ENCODE assay signal across 21 cellular contexts in genomic region chr12:108169671-108170070, GRCh38. TPM values are rescaled to one million over a fixed set of nuclear protein-coding genes. Genes with fewer than 3 reads are reported as not detected.
A peak's percentile ranks its signal among the peaks of the same experiment; 100 is the strongest.
DNase-seq lines count a peak whose midpoint lies in the region; ATAC-seq and TF ChIP-seq lines count a peak whose summit lies in the region.
"Had no signal": no experiment of that assay in that cellular context is flagged by ENCODE, and none has a peak within 500 bp of the region (broad histone marks: within the 10 kb centered on the region; RNA-seq: fewer than 3 reads in every experiment).

No MANE protein-coding gene starts in this region.

- TF ChIP-seq EP300 in esophagus muscularis mucosa (IDR thresholded peaks at IDR 0.05), result no peak

- H3K36me3 ChIP-seq in HEK293 (ENCODE audit: control insufficient read depth in 2 of 2, insufficient read depth in 1 of 2, low read length in 2 of 2), result no peaks in the 10 kb centered on the region
- H3K36me3 ChIP-seq in esophagus muscularis mucosa, result peaks cover 0 to 9% (median 0%) of the 10 kb centered on the region in 4 donors
- no peaks in the 10 kb centered on the region for H3K36me3 ChIP-seq in thyroid gland

- intact Hi-C loops in esophagus muscularis mucosa (cut with DNase I) (no loop called here), thyroid gland (cut with DNase I) (no loop called here)

- H3K9me3 ChIP-seq in HEK293 (ENCODE audit: control insufficient read depth, insufficient read depth, low read depth, low read length) (no peaks in the 10 kb centered on the region), esophagus muscularis mucosa (no peaks in the 10 kb centered on the region), thyroid gland (no peaks in the 10 kb centered on the region)
- H3K9me3 ChIP-seq: A549 had no signal

- DNase-seq in esophagus muscularis mucosa (ENCODE audit: extremely low spot score), result no peak
- DNase-seq in medulla oblongata (ENCODE audit: extremely low spot score), result peak; percentile 35
- DNase-seq in thyroid gland, result peak; percentile 81 to 83
- no peak for DNase-seq in AML-193 (lab: John Stamatoyannopoulos, UW)
- DNase-seq in coronary artery (ENCODE audit: low spot score), result no peak
- DNase-seq in NCI-H2227 (lab: John Stamatoyannopoulos, UW; ENCODE audit: unreplicated experiment), result no peak
- DNase-seq: 8988T; ACHN; Calu3; CD4-positive, alpha-beta memory T cell; COR-L47; DMS153; DND-41; GDM1; GOT3; H7; HCEC 1CT had no signal

- POLR2A ChIA-PET in HEK293 (lab: Yijun Ruan, JAX), result no interaction called here

- no peak overlapping the region for H3K27ac ChIP-seq in HEK293 (ENCODE audit: extremely low read depth, low read depth, low read length)
- H3K27ac ChIP-seq in esophagus muscularis mucosa (replicated peaks in 1 of 4), result peak overlapping the region; percentile 35 to 67 (median 60)
- peak overlapping the region; percentile 87 to 92 (median 92) for H3K27ac ChIP-seq in thyroid gland
- no peak overlapping the region for H3K27ac ChIP-seq in coronary artery
- H3K27ac ChIP-seq: A549 had no signal

- H3K4me3 ChIP-seq in HEK293 (ENCODE audit: low read depth, low read length) (no peak overlapping the region), esophagus muscularis mucosa (no peak overlapping the region), thyroid gland (replicated peaks in 1 of 3) (no peak overlapping the region), coronary artery (no peak overlapping the region)
- H3K4me3 ChIP-seq: A549, GM12878 had no signal

- TF ChIP-seq POLR2A in esophagus muscularis mucosa (IDR thresholded peaks at IDR 0.05; ENCODE audit: low read depth) (no peak), thyroid gland (IDR thresholded peaks at IDR 0.05) (peak in 1 of 2 donors; percentile 52)

- H3K4me1 ChIP-seq in HEK293 (ENCODE audit: control insufficient read depth, insufficient read depth, low read length) (no peaks in the 10 kb centered on the region), esophagus muscularis mucosa (peaks cover 0 to 68% (median 55%) of the 10 kb centered on the region in 4 donors), thyroid gland (peaks cover 56 to 80% of the 10 kb centered on the region in 2 donors)
- H3K4me1 ChIP-seq: A549 had no signal

- CTCF ChIA-PET in HEK293 (lab: Yijun Ruan, JAX), result interaction anchor here (0.6 kb wide), 1 partner anchor 486 kb away, joined by 3 read pairs; no protein-coding TSS in a partner anchor

- TF ChIP-seq CTCF in HEK293 (tag by site-specific recombination; IDR thresholded peaks at IDR 0.05), result no peak
- no peak for TF ChIP-seq CTCF in esophagus muscularis mucosa (IDR thresholded peaks at IDR 0.05)
- TF ChIP-seq CTCF in thyroid gland (IDR thresholded peaks at IDR 0.05), result peak in 1 of 6 experiments; percentile 7
- no peak for TF ChIP-seq CTCF in coronary artery (IDR thresholded peaks at IDR 0.05)

- ATAC-seq in HG03196 (IDR thresholded peaks at IDR 0.05; ENCODE audit: unreplicated experiment), result no peak
- ATAC-seq: A549, GM12878 had no signal

- H3K27me3 ChIP-seq in esophagus muscularis mucosa (no peaks in the 10 kb centered on the region), thyroid gland (no peaks in the 10 kb centered on the region)

- WGBS in esophagus muscularis mucosa, result 38% methylated on average over 2 of the region's 2 CpGs
- WGBS in thyroid gland, 2 donors, result 14% methylated on average over 2 of the region's 2 CpGs

TF ChIP-seq in HEK293, 187 proteins besides CTCF, POLR2A, EP300 and RAD21:
- TF ChIP-seq ZBTB17 (tag by site-specific recombination; IDR thresholded peaks at IDR 0.05) (no peak), GLIS1 (tag by site-specific recombination; IDR thresholded peaks at IDR 0.05) (peak; percentile 81), KLF16 (tag by site-specific recombination; IDR thresholded peaks at IDR 0.05) (no peak), GLI4 (tag by site-specific recombination; IDR thresholded peaks at IDR 0.05) (no peak)
- TF ChIP-seq, protein P1, sequence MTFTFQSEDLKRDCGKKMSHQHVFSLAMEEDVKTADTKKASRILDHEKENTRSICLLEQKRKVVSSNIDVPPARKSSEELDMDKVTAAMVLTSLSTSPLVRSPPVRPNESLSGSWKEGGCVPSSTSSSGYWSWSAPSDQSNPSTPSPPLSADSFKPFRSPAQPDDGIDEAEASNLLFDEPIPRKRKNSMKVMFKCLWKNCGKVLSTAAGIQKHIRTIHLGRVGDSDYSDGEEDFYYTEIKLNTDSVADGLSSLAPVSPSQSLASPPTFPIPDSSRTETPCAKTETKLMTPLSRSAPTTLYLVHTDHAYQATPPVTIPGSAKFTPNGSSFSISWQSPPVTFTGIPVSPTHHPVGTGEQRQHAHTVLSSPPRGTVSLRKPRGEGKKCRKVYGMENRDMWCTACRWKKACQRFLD (tag by site-specific recombination; IDR thresholded peaks at IDR 0.05), result no peak

RNA-seq across cellular contexts. Expression of gene WSCD2, which starts 40.6 kb away (rescaled TPM):
- total RNA-seq in esophagus muscularis mucosa (10 to 100 TPM; 24.7 to 47.9 (median 30.4) TPM), thyroid gland (100 to 1,000 TPM in 1 of 4 donors, 10 to 100 TPM in 3; 35.5 to 117 (median 81.4) TPM)
- total RNA-seq: Calu3; CD4-positive, alpha-beta memory T cell; GM12878 had no signal

Comparison
In these comparisons a context has a peak if more than half of its experiments do, and no peak if none do; other contexts are left out.
1. H3K27ac ChIP-seq: peak in esophagus muscularis mucosa (4 of 4) and thyroid gland (3 of 3); none in HEK293 (single experiment) and coronary artery (0 of 2).
2. DNase-seq: peak in medulla oblongata (single experiment) and thyroid gland (2 of 2); none in esophagus muscularis mucosa (single experiment), AML-193 (0 of 2), coronary artery (single experiment) and NCI-H2227 (single experiment).